Comparison of ENCODE assay signal across 1 cellular context in genomic region chr10:90856261-90856660, GRCh38.
TF ChIP-seq lines count a peak whose summit lies in the region.

No MANE protein-coding gene starts in this region.

TF ChIP-seq in HCT116, 20 proteins besides CTCF, POLR2A, EP300 and RAD21:
- TF ChIP-seq ATF3 (IDR thresholded peaks at IDR 0.05): no peak
